9 cellular contexts compared by ENCODE assay signal in genomic region chr5:39624268-39624886, GRCh38.
A peak's percentile ranks its signal among the peaks of the same experiment; 100 is the strongest.
DNase-seq lines count a peak whose midpoint lies in the region; ATAC-seq and TF ChIP-seq lines count a peak whose summit lies in the region.
"Had no signal": no experiment of that assay in that cellular context is flagged by ENCODE, and none has a peak within 500 bp of the region (broad histone marks: within the 10 kb centered on the region; RNA-seq: fewer than 3 reads in every experiment).

No MANE protein-coding gene starts in this region.

- H3K4me3 ChIP-seq in brain microvascular endothelial cell (ENCODE audit: low read depth, low read length) = no peak overlapping the region
- H3K4me3 ChIP-seq in mucosa of stomach (ENCODE audit: low read length) = peak overlapping the region; percentile 5
- H3K4me3 ChIP-seq: lung had no signal

- ATAC-seq in GM18858 (IDR thresholded peaks at IDR 0.05; ENCODE audit: unreplicated experiment) (peak; percentile 66), HG03342 (IDR thresholded peaks at IDR 0.05; ENCODE audit: unreplicated experiment) (peak; percentile 84), HG02884 (IDR thresholded peaks at IDR 0.05; ENCODE audit: unreplicated experiment) (no peak), left ventricle myocardium superior (no peak)

- H3K36me3 ChIP-seq in brain microvascular endothelial cell (replicated peaks) = no peaks in the 10 kb centered on the region
- H3K36me3 ChIP-seq in mucosa of stomach (ENCODE audit: control insufficient read depth, insufficient read depth, low read length) = no peaks in the 10 kb centered on the region

- H3K27me3 ChIP-seq in brain microvascular endothelial cell (replicated peaks) = no peaks in the 10 kb centered on the region
- no peaks in the 10 kb centered on the region for H3K27me3 ChIP-seq in mucosa of stomach (ENCODE audit: control insufficient read depth, insufficient read depth, low read length)

- no peak overlapping the region for H3K27ac ChIP-seq in brain microvascular endothelial cell

- intact Hi-C loops in left ventricle myocardium superior (cut with micrococcal nuclease) = no loop called here

- H3K9ac ChIP-seq in mucosa of stomach (ENCODE audit: low read length) = no peak overlapping the region

- peak; percentile 34 for DNase-seq in brain microvascular endothelial cell
- DNase-seq in GM19240 (ENCODE audit: insufficient read length, low spot score) = no peak
- DNase-seq in left ventricle myocardium superior = no peak
- no peak for DNase-seq in NCI-H69 (lab: John Stamatoyannopoulos, UW)

- in situ Hi-C loops in brain microvascular endothelial cell (cut with HindIII; ENCODE audit: low pct_ligation_motif_present, low sequenced_read_pairs) = no loop called here

- H3K9me3 ChIP-seq in mucosa of stomach (ENCODE audit: control insufficient read depth, low read length) = no peaks in the 10 kb centered on the region

- peaks cover 13% of the 10 kb centered on the region for H3K4me1 ChIP-seq in mucosa of stomach (ENCODE audit: control insufficient read depth, insufficient read depth, low read length)

- TF ChIP-seq CTCF in brain microvascular endothelial cell (IDR thresholded peaks at IDR 0.05; ENCODE audit: low read depth, low read length, missing control alignments) = no peak

Comparison
In these comparisons a context has a peak if more than half of its experiments do, and no peak if none do; other contexts are left out.
1. ATAC-seq: peak in GM18858 (single experiment) and HG03342 (single experiment); none in HG02884 (single experiment) and left ventricle myocardium superior (single experiment).